In the genomic region with DNA sequence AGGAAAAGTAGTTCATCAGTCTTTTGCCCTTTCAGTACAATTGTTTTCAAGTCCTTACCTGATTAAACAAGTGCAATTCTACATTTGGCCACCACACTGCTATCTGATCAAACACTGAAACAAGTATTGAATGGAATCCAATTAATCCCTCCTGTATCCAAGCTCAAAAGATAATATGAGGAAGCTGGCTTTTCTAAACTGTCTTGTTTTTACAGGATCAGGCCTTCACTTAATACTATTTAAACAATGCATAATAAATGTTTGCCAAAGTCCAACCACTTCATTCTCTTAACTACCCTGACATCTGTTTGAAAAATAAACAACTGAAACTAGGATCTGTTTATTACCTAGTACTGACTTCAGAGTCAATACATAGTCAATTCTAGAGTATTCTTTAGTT, we compare ENCODE assay signal across 9 cellular contexts.
A peak's percentile ranks its signal among the peaks of the same experiment; 100 is the strongest.
DNase-seq lines count a peak whose midpoint lies in the region; ATAC-seq and TF ChIP-seq lines count a peak whose summit lies in the region.
"Had no signal": no experiment of that assay in that cellular context is flagged by ENCODE, and none has a peak within 500 bp of the region (broad histone marks: within the 10 kb centered on the region; RNA-seq: fewer than 3 reads in every experiment).

No MANE protein-coding gene starts in this region.

- in situ Hi-C loops in GM13977 (cut with MboI; ENCODE audit: low pct_unique_long_range_greater_than_20kb, low sequenced_read_pairs, unreplicated experiment): no loop called here

- peak; percentile 28 for TF ChIP-seq CTCF in GM13977 (IDR thresholded peaks at IDR 0.05; ENCODE audit: extremely low read depth, insufficient read depth, missing control alignments)
- peak in 2 of 3 experiments; percentile 24 to 50 for TF ChIP-seq CTCF in esophagus muscularis mucosa (IDR thresholded peaks at IDR 0.05)
- peak; percentile 40 for TF ChIP-seq CTCF in psoas muscle (IDR thresholded peaks at IDR 0.05)

- H3K27ac ChIP-seq in esophagus muscularis mucosa (replicated peaks in 1 of 4) (peak overlapping the region in 2 of 4 donors; percentile 4 to 29), psoas muscle (no peak overlapping the region)

- DNase-seq in GM13977 (ENCODE audit: low spot score) (no peak), NCI-H69 (lab: John Stamatoyannopoulos, UW) (peak; percentile 87), esophagus muscularis mucosa (ENCODE audit: extremely low spot score) (no peak), psoas muscle (no peak), activated gamma-delta T cell (lab: John Stamatoyannopoulos, UW) (no peak), GF-D8 (lab: John Stamatoyannopoulos, UW) (no peak)

- H3K4me1 ChIP-seq in esophagus muscularis mucosa (peaks cover 9 to 29% (median 22%) of the 10 kb centered on the region in 4 donors), psoas muscle (peaks cover 21% of the 10 kb centered on the region)

- H3K9me3 ChIP-seq in esophagus muscularis mucosa (no peaks in the 10 kb centered on the region), psoas muscle (no peaks in the 10 kb centered on the region)

- peak overlapping the region in 2 of 4 donors; percentile 14 to 23 for H3K4me3 ChIP-seq in esophagus muscularis mucosa
- no peak overlapping the region for H3K4me3 ChIP-seq in psoas muscle

- no peak for TF ChIP-seq POLR2A in esophagus muscularis mucosa (IDR thresholded peaks at IDR 0.05; ENCODE audit: low read depth)

- ATAC-seq in psoas muscle (peak in 1 of 4 donors; percentile 36), GM21825 (IDR thresholded peaks at IDR 0.05; ENCODE audit: unreplicated experiment) (no peak), HG03196 (IDR thresholded peaks at IDR 0.05; ENCODE audit: unreplicated experiment) (no peak)
- ATAC-seq: activated T-helper 17 cell treated with anti-CD3 and anti-CD28 coated beads, Interleukin-2, amount 50 U/mL, for 72 hours had no signal

- H3K27me3 ChIP-seq in esophagus muscularis mucosa: no peaks in the 10 kb centered on the region
- H3K27me3 ChIP-seq in psoas muscle (ENCODE audit: insufficient read depth in 3 of 3, low read length in 2 of 3): no peaks in the 10 kb centered on the region

- no peaks in the 10 kb centered on the region for H3K36me3 ChIP-seq in esophagus muscularis mucosa
- no peaks in the 10 kb centered on the region for H3K36me3 ChIP-seq in psoas muscle (ENCODE audit: insufficient read depth in 1 of 2, low read depth in 1 of 2)

- intact Hi-C loops in esophagus muscularis mucosa (cut with DNase I): no loop called here
- intact Hi-C loops in psoas muscle (cut with DNase I): loop anchor here in 1 of 2 donors (5.0 kb wide), 1 partner anchor 260 kb away; no protein-coding TSS in a partner anchor

- no peak for TF ChIP-seq EP300 in esophagus muscularis mucosa (IDR thresholded peaks at IDR 0.05)
